In genomic region chr6:29981211-29981812, GRCh38 we compare ENCODE assay signal across 20 cellular contexts. TPM values are rescaled to one million over a fixed set of nuclear protein-coding genes. Genes with fewer than 3 reads are reported as not detected.
A peak's percentile ranks its signal among the peaks of the same experiment; 100 is the strongest.
DNase-seq lines count a peak whose midpoint lies in the region; ATAC-seq, FAIRE-seq and TF ChIP-seq lines count a peak whose summit lies in the region.
"Had no signal": no experiment of that assay in that cellular context is flagged by ENCODE, and none has a peak within 500 bp of the region (broad histone marks: within the 10 kb centered on the region; RNA-seq: fewer than 3 reads in every experiment).

No MANE protein-coding gene starts in this region.

- TF ChIP-seq POLR2A in K562 (conservative IDR thresholded peaks at IDR 0.05): no peak

- H3K9ac ChIP-seq in K562 (ENCODE audit: insufficient read depth in 1 of 2, low read depth in 2 of 2, low read length in 2 of 2) (no peak overlapping the region), neural progenitor cell (no peak overlapping the region)

- peak in 2 of 3 experiments; percentile 2 for DNase-seq in NCI-H1417 (lab: John Stamatoyannopoulos, UW)
- DNase-seq in NCI-H1417 treated with DMSO at 0.1 percent for 48 hours (lab: John Stamatoyannopoulos, UW): no peak
- no peak for DNase-seq in HTR-8/SVneo (ENCODE audit: insufficient read length, low spot score)
- no peak for DNase-seq in K562 (ENCODE audit: extremely low read depth in 1 of 4, low spot score in 3 of 4)
- DNase-seq in neural progenitor cell (ENCODE audit: low spot score): no peak
- DNase-seq in NCI-H446 treated with DMSO at 0.1 percent for 48 hours (lab: John Stamatoyannopoulos, UW): no peak
- no peak for DNase-seq in iPS-NIHi7 (ENCODE audit: extremely low spot score)
- DNase-seq: DND-41, GDM1, H7, NCI-H146, NCI-H510A, NCI-H82 had no signal

- H4K20me1 ChIP-seq in K562 (replicated peaks; ENCODE audit: control insufficient read depth, insufficient read depth, low read length) (no peaks in the 10 kb centered on the region), neural progenitor cell (ENCODE audit: low read depth) (no peaks in the 10 kb centered on the region)

- intact Hi-C loops in K562 (cut with micrococcal nuclease): no loop called here

- H3K27me3 ChIP-seq in K562 (ENCODE audit: control insufficient read depth in 2 of 2, insufficient read depth in 2 of 2, low read length in 2 of 2) (no peaks in the 10 kb centered on the region), neural progenitor cell (peaks cover 28% of the 10 kb centered on the region)

- no peak for ATAC-seq in K562
- no peak for ATAC-seq in GM18861 (IDR thresholded peaks at IDR 0.05; ENCODE audit: unreplicated experiment)
- ATAC-seq: CD8-positive, alpha-beta T cell had no signal

- H3K27ac ChIP-seq in K562 (ENCODE audit: extremely low read depth, low read depth, low read length) (no peak overlapping the region), neural progenitor cell (no peak overlapping the region)
- H3K27ac ChIP-seq: SK-N-MC had no signal

- CTCF ChIA-PET in K562 (lab: Yijun Ruan, JAX; ENCODE audit: low intra/inter-chr PET ratio): no interaction called here

- H3F3A ChIP-seq in neural progenitor cell (ENCODE audit: low read depth): no peaks in the 10 kb centered on the region

- no peaks in the 10 kb centered on the region for H3K9me1 ChIP-seq in K562 (ENCODE audit: control insufficient read depth, insufficient read depth, low read length)

- H3K36me3 Mint-ChIP-seq in neural progenitor cell: no peaks in the 10 kb centered on the region
- H3K36me3 Mint-ChIP-seq: CD8-positive, alpha-beta T cell had no signal

- TF ChIP-seq CTCF in K562 (IDR thresholded peaks at IDR 0.05 in 2 of 3, conservative IDR thresholded peaks at IDR 0.05 in 1 of 3; ENCODE audit: insufficient read depth in 2 of 3, low read depth in 1 of 3, low read length in 3 of 3) (no peak), neural progenitor cell (IDR thresholded peaks at IDR 0.05) (no peak)

- FAIRE-seq in HTR-8/SVneo (lab: Jason Lieb, UNC) (peak; percentile 74), K562 (lab: Jason Lieb, UNC) (no peak)
- FAIRE-seq: D721Med, GM12892, GM19239 had no signal

- H3K27me3 Mint-ChIP-seq in neural progenitor cell (ENCODE audit: insufficient read depth, low read depth): peaks cover 21% of the 10 kb centered on the region

- WGBS in K562 (ENCODE audit: insufficient coverage, low coverage, missing lambda C conversion rate): 19% methylated on average over 8 of the region's 8 CpGs

- H3K79me2 ChIP-seq in K562 (ENCODE audit: control insufficient read depth, insufficient read depth, low read length) (no peaks in the 10 kb centered on the region), neural progenitor cell (ENCODE audit: low read depth) (no peaks in the 10 kb centered on the region)

- peaks cover 4 to 13% of the 10 kb centered on the region in 2 experiments; a peak in 3 of 5 replicates for H3K4me1 ChIP-seq in K562 (replicated peaks in 1 of 2; ENCODE audit: control insufficient read depth in 2 of 2, insufficient read depth in 2 of 2, low read length in 2 of 2)
- peaks cover 10% of the 10 kb centered on the region for H3K4me1 ChIP-seq in neural progenitor cell

- H3K36me3 ChIP-seq in K562 (ENCODE audit: control insufficient read depth, insufficient read depth, low read length) (no peaks in the 10 kb centered on the region), neural progenitor cell (no peaks in the 10 kb centered on the region)

- TF ChIP-seq EP300 in K562 (IDR thresholded peaks at IDR 0.05; ENCODE audit: low read length): no peak

- no peak overlapping the region for H3K4me3 ChIP-seq in K562
- H3K4me3 ChIP-seq in neural progenitor cell: no peak overlapping the region
- H3K4me3 ChIP-seq: SK-N-MC had no signal

- H3K4me3 Mint-ChIP-seq in neural progenitor cell: no peak overlapping the region
- H3K4me3 Mint-ChIP-seq: CD8-positive, alpha-beta T cell; IgD-negative memory B cell had no signal

- no peaks in the 10 kb centered on the region for H3K9me3 ChIP-seq in K562 (replicated peaks; ENCODE audit: control insufficient read depth, insufficient read depth, low read depth, low read length)
- H3K9me3 ChIP-seq in neural progenitor cell (ENCODE audit: low read depth): no peaks in the 10 kb centered on the region

- H3K9me3 Mint-ChIP-seq in neural progenitor cell: no peaks in the 10 kb centered on the region
- H3K9me3 Mint-ChIP-seq: CD8-positive, alpha-beta T cell; IgD-negative memory B cell had no signal

- H2AFZ ChIP-seq in K562 (ENCODE audit: low read depth, low read length) (no peak overlapping the region), neural progenitor cell (replicated peaks) (no peak overlapping the region)

- POLR2A ChIA-PET in K562 (lab: Yijun Ruan, JAX): no interaction called here

- in situ Hi-C loops in K562 (cut with MboI): no loop called here

- no TSS peak for BruUV-seq in K562 (replicated peaks; lab: Mats Ljungman, UMichigan)

- H3K27ac Mint-ChIP-seq in neural progenitor cell: peak overlapping the region; percentile 32
- H3K27ac Mint-ChIP-seq: CD8-positive, alpha-beta T cell; IgD-negative memory B cell had no signal

- TF ChIP-seq RAD21 in K562 (CRISPR knock-in tag; conservative IDR thresholded peaks at IDR 0.05 in 1 of 2, IDR thresholded peaks at IDR 0.05 in 1 of 2): no peak

- H3K4me1 Mint-ChIP-seq in neural progenitor cell: peaks cover 17% of the 10 kb centered on the region

- H3K4me2 ChIP-seq in K562 (ENCODE audit: insufficient read depth, low read length) (no peak overlapping the region), neural progenitor cell (no peak overlapping the region)

TF ChIP-seq in K562, 482 proteins besides CTCF, POLR2A, EP300 and RAD21:
- TF ChIP-seq CBX5 (IDR thresholded peaks at IDR 0.05; ENCODE audit: borderline replicate concordance, low read depth) (no peak), THRB (CRISPR knock-in tag; conservative IDR thresholded peaks at IDR 0.05) (0 out of 2 replicates have a peak, but pooled peaks have one; percentile 22), CEBPG (CRISPR knock-in tag; IDR thresholded peaks at IDR 0.05) (no peak), CEBPG (tag; conservative IDR thresholded peaks at IDR 0.05 in 1 of 2, IDR thresholded peaks at IDR 0.05 in 1 of 2) (no peak), GATAD2A (IDR thresholded peaks at IDR 0.05) (no peak), ARHGAP35 (IDR thresholded peaks at IDR 0.05; ENCODE audit: partially characterized antibody) (no peak), RCOR1 (IDR thresholded peaks at IDR 0.05; ENCODE audit: borderline replicate concordance in 1 of 2, low read depth in 2 of 2, low read length in 2 of 2) (no peak), MCM7 (IDR thresholded peaks at IDR 0.05) (0 out of 4 replicates have a peak, but pooled peaks of 1 of the 2 experiments have one; percentile 6), FOS (IDR thresholded peaks at IDR 0.05; ENCODE audit: extremely low read depth, insufficient read length) (no peak)

RNA-seq across cellular contexts. Expression of gene HLA-A, which starts 39.0 kb away (rescaled TPM):
- total RNA-seq in K562 (2011; cell fraction: chromatin; rRNA removed; ENCODE audit: low replicate concordance): not detected in 2 replicates
- not detected in 2 replicates for total RNA-seq in K562 (2011; cell fraction: nucleolus; rRNA removed)
- total RNA-seq in K562 (2011; cell fraction: nucleoplasm; rRNA removed): not detected in 2 replicates
- total RNA-seq in K562 (2014; rRNA removed): not detected in 2 replicates
- not detected in 2 replicates for total RNA-seq in K562 (2014; rRNA removed; fragmentation: Illumina TruSeq; extraction: Trizol)
- total RNA-seq in K562 (2015; rRNA removed; fragmentation: Illumina TruSeq; extraction: Trizol): not detected in 2 replicates
- 3.3 and 4.5 TPM in 2 replicates for total RNA-seq in K562 (2021)
- polyA plus RNA-seq in K562 (2011; rRNA removed): not detected in 2 replicates
- polyA plus RNA-seq in K562 (2011; cell fraction: cytosol; rRNA removed): 0.04 and 0.09 TPM in 2 replicates
- not detected in 2 replicates for polyA plus RNA-seq in K562 (2011; cell fraction: nucleus; rRNA removed)
- 0.04 and 0.15 TPM in 2 replicates for polyA plus RNA-seq in K562 (2012)
- not detected in 2 replicates for polyA plus RNA-seq in K562 (2014; fragmentation: Illumina TruSeq; extraction: Trizol)
- polyA plus RNA-seq in K562 (2014; fragmentation: Nextera tagmentation; extraction: Ambion mirVana): not detected
- 0.09 and 0.46 TPM in 2 replicates for polyA plus RNA-seq in K562 (2014; rRNA removed)
- 0.27 TPM in 1 of 2 replicates, not detected in the other for polyA minus RNA-seq in K562 (2011; rRNA and poly(A)+ RNA removed)
- polyA minus RNA-seq in K562 (2011; cell fraction: cytosol; rRNA and poly(A)+ RNA removed): 3.5 and 8.9 TPM in 2 replicates
- 0.78 and 1.1 TPM in 2 replicates for polyA minus RNA-seq in K562 (2011; cell fraction: nucleus; rRNA and poly(A)+ RNA removed)
- total RNA-seq in neural progenitor cell (ENCODE audit: low replicate concordance): 107 and 278 TPM in 2 replicates

Comparison
In these comparisons a context has a peak if more than half of its experiments do, and no peak if none do; other contexts are left out.
1. DNase-seq: peak in NCI-H1417 (2 of 3); none in NCI-H1417 treated with DMSO at 0.1 percent for 48 hours (single experiment), HTR-8/SVneo (single experiment), K562 (0 of 4), neural progenitor cell (single experiment), NCI-H446 treated with DMSO at 0.1 percent for 48 hours (single experiment) and iPS-NIHi7 (single experiment).
2. RNA of gene HLA-A, which starts 39.0 kb away (total RNA-seq): 107 to 278 TPM in neural progenitor cell; 3.3 to 4.5 TPM in K562; every median in the first group is over 10 times any median in the second.